18 cellular contexts compared by ENCODE assay signal in the genomic region with DNA sequence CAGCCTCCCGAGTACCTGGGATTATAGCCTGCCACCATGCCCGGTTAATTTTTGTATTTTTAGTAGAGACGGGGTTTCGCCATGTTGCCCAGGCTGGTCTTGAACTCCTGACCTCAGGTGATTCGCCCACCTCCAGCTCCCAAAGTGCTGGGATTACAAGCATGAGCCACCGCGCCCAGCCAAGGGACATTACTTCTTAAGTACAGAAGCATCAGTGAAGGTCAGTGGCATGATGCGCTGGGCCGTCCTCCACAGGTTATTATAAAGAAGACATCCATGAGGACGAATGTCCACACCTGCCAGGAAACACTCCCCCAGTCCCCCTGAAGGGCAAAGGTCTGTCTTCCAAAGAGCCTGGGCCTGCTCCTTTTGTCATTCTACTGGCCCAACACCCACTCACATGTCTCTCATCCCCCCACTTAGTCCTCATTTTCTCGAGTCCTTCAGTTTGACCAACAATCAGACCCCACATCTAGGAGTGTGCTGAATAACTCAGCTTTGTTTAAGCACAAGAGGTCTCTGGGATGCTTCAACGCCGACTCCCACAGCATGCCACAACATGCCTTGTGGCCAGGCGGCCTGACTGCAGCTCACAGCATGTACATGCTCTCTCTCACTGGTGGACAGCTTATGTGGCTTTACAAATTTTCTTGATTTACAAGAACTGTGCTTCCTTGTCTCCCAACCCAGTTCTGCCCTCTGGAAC.
DNase-seq lines count a peak whose midpoint lies in the region; ATAC-seq and TF ChIP-seq lines count a peak whose summit lies in the region.
"Had no signal": no experiment of that assay in that cellular context is flagged by ENCODE, and none has a peak within 500 bp of the region (broad histone marks: within the 10 kb centered on the region; RNA-seq: fewer than 3 reads in every experiment).

No MANE protein-coding gene starts in this region.

- peaks cover 17% of the 10 kb centered on the region for H3K27me3 Mint-ChIP-seq in glutamatergic neuron (ENCODE audit: unreplicated experiment)
- H3K27me3 Mint-ChIP-seq: CD4-positive, alpha-beta T cell had no signal

- CTCF ChIA-PET in AG04450 (lab: Charles Lee): interaction anchor here (1.1 to 4.1 kb wide), 3 partner anchors 9 to 26 kb away, joined by 4 to 26 read pairs (median 10); no protein-coding TSS in a partner anchor

- no peak for ATAC-seq in psoas muscle

- WGBS in psoas muscle, 3 donors: 93 to 97% (median 95%) methylated on average over 14 of the region's 14 CpGs

- POLR2A ChIA-PET in AG04450 (lab: Yijun Ruan, JAX): no interaction called here

- H3K36me3 ChIP-seq in ascending aorta (peaks cover 0 to 15% of the 10 kb centered on the region in 2 donors), psoas muscle (ENCODE audit: insufficient read depth in 1 of 2, low read depth in 1 of 2) (no peaks in the 10 kb centered on the region)
- H3K36me3 ChIP-seq: colonic mucosa, suprapubic skin had no signal

- H3K9me3 ChIP-seq in AG04450 (ENCODE audit: control insufficient read depth, insufficient read depth, low read length) (no peaks in the 10 kb centered on the region), ascending aorta (no peaks in the 10 kb centered on the region), psoas muscle (no peaks in the 10 kb centered on the region)
- H3K9me3 ChIP-seq: colonic mucosa, left ventricle myocardium inferior, suprapubic skin had no signal

- DNase-seq in AG04450 (ENCODE audit: low read depth, low spot score) (no peak), ascending aorta (ENCODE audit: low spot score in 2 of 2) (no peak), glutamatergic neuron (no peak), psoas muscle (peak in 1 of 2 donors; percentile 38), HT-29 (ENCODE audit: low spot score) (no peak), SIG-M5 (lab: John Stamatoyannopoulos, UW) (no peak), GM10266 (ENCODE audit: extremely low spot score) (no peak)
- DNase-seq in activated CD4-positive, alpha-beta T cell treated with anti-CD3 and anti-CD28 coated beads for 1 hour: no peak
- DNase-seq: activated CD4-positive, alpha-beta T cell treated with anti-CD3 and anti-CD28 coated beads, Interleukin-2, amount 50 U/mL, for 48 hours; activated naive CD4-positive, alpha-beta T cell treated with anti-CD3 and anti-CD28 coated beads, Interleukin-2, amount 10 ng/mL, durations not matched to agents 7 days and 5 days; CD4-positive, alpha-beta T cell; colonic mucosa; DND-41; left ventricle myocardium inferior; NCI-H1417; posterior cingulate gyrus; SHP77 had no signal

- H3K36me3 Mint-ChIP-seq in glutamatergic neuron (ENCODE audit: unreplicated experiment): peaks cover 8% of the 10 kb centered on the region
- H3K36me3 Mint-ChIP-seq: activated naive CD4-positive, alpha-beta T cell treated with anti-CD3 and anti-CD28 coated beads, Interleukin-2, amount 10 ng/mL, durations not matched to agents 7 days and 5 days had no signal

- peaks cover 59% of the 10 kb centered on the region for H3K4me1 Mint-ChIP-seq in glutamatergic neuron (ENCODE audit: low read depth, unreplicated experiment)
- H3K4me1 Mint-ChIP-seq: activated naive CD4-positive, alpha-beta T cell treated with anti-CD3 and anti-CD28 coated beads, Interleukin-2, amount 10 ng/mL, durations not matched to agents 7 days and 5 days had no signal

- H3K9me3 Mint-ChIP-seq in glutamatergic neuron (ENCODE audit: unreplicated experiment): peaks cover 18% of the 10 kb centered on the region
- H3K9me3 Mint-ChIP-seq: activated naive CD4-positive, alpha-beta T cell treated with anti-CD3 and anti-CD28 coated beads, Interleukin-2, amount 10 ng/mL, durations not matched to agents 7 days and 5 days; CD4-positive, alpha-beta T cell had no signal

- intact Hi-C loops in ascending aorta (cut with DNase I): loop anchor here (5.0 kb wide), 1 partner anchor 35 kb away; no protein-coding TSS in a partner anchor
- intact Hi-C loops in psoas muscle (cut with DNase I): no loop called here

- H3K27ac ChIP-seq in AG04450 (ENCODE audit: low read depth, low read length): peak overlapping the region; percentile 31
- H3K27ac ChIP-seq in ascending aorta: peak overlapping the region; percentile 0 to 90
- peak overlapping the region; percentile 95 for H3K27ac ChIP-seq in psoas muscle
- H3K27ac ChIP-seq: colonic mucosa, left ventricle myocardium inferior, suprapubic skin had no signal

- no peak overlapping the region for H3K4me3 ChIP-seq in AG04450 (ENCODE audit: low read depth, low read length)
- H3K4me3 ChIP-seq in ascending aorta: no peak overlapping the region
- H3K4me3 ChIP-seq in psoas muscle: no peak overlapping the region
- H3K4me3 ChIP-seq: colonic mucosa, left ventricle myocardium inferior, suprapubic skin had no signal

- peak overlapping the region; percentile 70 for H3K27ac Mint-ChIP-seq in glutamatergic neuron (ENCODE audit: unreplicated experiment)
- H3K27ac Mint-ChIP-seq: activated naive CD4-positive, alpha-beta T cell treated with anti-CD3 and anti-CD28 coated beads, Interleukin-2, amount 10 ng/mL, durations not matched to agents 7 days and 5 days; CD4-positive, alpha-beta T cell had no signal

- H3K4me1 ChIP-seq in ascending aorta (peaks cover 10 to 46% of the 10 kb centered on the region in 2 donors), psoas muscle (peaks cover 77% of the 10 kb centered on the region)
- H3K4me1 ChIP-seq: colonic mucosa had no signal

- no peak for TF ChIP-seq CTCF in AG04450 (IDR thresholded peaks at IDR 0.05; ENCODE audit: low read depth, low read length)
- no peak for TF ChIP-seq CTCF in ascending aorta (IDR thresholded peaks at IDR 0.05)
- no peak for TF ChIP-seq CTCF in glutamatergic neuron (IDR thresholded peaks at IDR 0.05; ENCODE audit: partially characterized antibody, unreplicated experiment)
- TF ChIP-seq CTCF in psoas muscle (IDR thresholded peaks at IDR 0.05): no peak
- TF ChIP-seq CTCF in GM10266 (IDR thresholded peaks at IDR 0.05; ENCODE audit: control insufficient read depth, insufficient read depth, low read depth, missing control alignments): no peak

- H3K4me3 Mint-ChIP-seq in glutamatergic neuron (ENCODE audit: unreplicated experiment): no peak overlapping the region
- H3K4me3 Mint-ChIP-seq: activated naive CD4-positive, alpha-beta T cell treated with anti-CD3 and anti-CD28 coated beads, Interleukin-2, amount 10 ng/mL, durations not matched to agents 7 days and 5 days; CD4-positive, alpha-beta T cell had no signal

- H3K27me3 ChIP-seq in AG04450 (ENCODE audit: control insufficient read depth, insufficient read depth, low read length) (no peaks in the 10 kb centered on the region), ascending aorta (no peaks in the 10 kb centered on the region), psoas muscle (ENCODE audit: insufficient read depth in 3 of 3, low read length in 2 of 3) (no peaks in the 10 kb centered on the region)
- H3K27me3 ChIP-seq: colonic mucosa, suprapubic skin had no signal

Comparison
In these comparisons a context has a peak if more than half of its experiments do, and no peak if none do; other contexts are left out.
1. H3K27ac ChIP-seq: peak in every context shown above with its lines; median percentile 95 in psoas muscle; 45 in ascending aorta; 31 in AG04450.